8 cellular contexts compared by ENCODE assay signal in the genomic region with DNA sequence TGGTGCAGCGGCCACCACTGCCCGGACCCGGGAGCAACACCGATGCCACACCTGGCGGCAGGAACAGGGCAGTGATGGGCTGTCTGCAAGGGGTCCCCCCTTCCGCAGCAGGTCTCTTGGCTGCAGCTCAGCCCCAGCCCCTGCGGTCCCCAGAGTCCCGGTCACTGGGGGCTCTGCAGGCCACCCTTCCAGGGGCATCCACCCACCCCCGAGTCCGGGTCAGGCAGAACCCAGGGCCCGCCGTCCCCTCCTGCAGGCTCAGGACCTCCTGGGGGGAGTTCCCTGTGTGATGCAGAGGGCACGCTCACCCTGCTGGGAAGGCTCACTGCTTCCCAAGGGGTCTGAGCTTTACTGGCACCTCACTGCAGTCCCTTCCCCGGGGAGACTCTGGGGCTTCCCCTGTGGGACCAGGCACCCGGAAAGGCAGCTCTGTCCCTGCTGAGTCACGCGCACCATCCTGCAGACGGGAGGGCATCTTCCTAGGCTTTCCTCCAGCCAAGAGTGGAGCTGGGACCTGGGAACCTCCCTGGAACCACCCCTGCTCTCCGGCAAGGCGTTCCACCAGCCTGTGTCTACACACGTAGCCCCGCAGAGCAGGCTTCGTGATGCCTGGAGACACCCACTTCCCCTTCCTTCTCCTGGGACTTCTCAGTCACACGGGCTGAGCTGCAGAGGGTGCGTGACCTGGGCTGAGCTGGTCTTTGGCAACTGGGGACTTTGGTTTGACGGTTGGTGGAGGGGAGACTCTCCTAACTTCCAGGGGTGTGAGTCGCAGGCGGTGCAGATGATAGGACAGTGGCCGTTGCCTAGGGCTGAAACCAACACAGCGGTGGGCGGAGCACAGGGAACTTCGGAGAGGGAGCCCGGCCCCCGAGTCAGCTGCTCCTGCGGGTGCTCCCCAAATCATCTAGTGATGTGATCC. TPM values are rescaled to one million over a fixed set of nuclear protein-coding genes. Genes with fewer than 3 reads are reported as not detected.
DNase-seq lines count a peak whose midpoint lies in the region; ATAC-seq and TF ChIP-seq lines count a peak whose summit lies in the region.

No MANE protein-coding gene starts in this region.

- H3K4me1 ChIP-seq in liver (ENCODE audit: control insufficient read depth in 4 of 4, insufficient read depth in 4 of 4, low read length in 3 of 4) (peaks cover 9 to 34% (median 26%) of the 10 kb centered on the region in 4 donors), psoas muscle (peaks cover 6% of the 10 kb centered on the region)

- TF ChIP-seq CTCF in activated B cell treated with CpG ODN at 0.5 μM for 24 hours (IDR thresholded peaks at IDR 0.05) (no peak), liver (IDR thresholded peaks at IDR 0.05; ENCODE audit: low read depth, low read length, missing input control) (no peak), psoas muscle (IDR thresholded peaks at IDR 0.05) (no peak)

- no peaks in the 10 kb centered on the region for H3K9me3 ChIP-seq in liver (ENCODE audit: control insufficient read depth in 4 of 4, low read length in 3 of 4)
- H3K9me3 ChIP-seq in psoas muscle = no peaks in the 10 kb centered on the region

- H3K4me3 ChIP-seq in liver (ENCODE audit: low read depth in 1 of 3, low read length in 3 of 3) (no peak overlapping the region), psoas muscle (no peak overlapping the region)

- peaks cover 24% of the 10 kb centered on the region for H3K4me1 Mint-ChIP-seq in activated B cell treated with CpG ODN at 0.5 μM for 24 hours

- no peak for TF ChIP-seq POLR2A in GM18505 (IDR thresholded peaks at IDR 0.05; ENCODE audit: borderline replicate concordance, extremely low read depth, insufficient read depth, insufficient read length)

- no peak for TF ChIP-seq RAD21 in liver (IDR thresholded peaks at IDR 0.05)

- WGBS in liver = 43% methylated on average over 35 of the region's 35 CpGs
- WGBS in psoas muscle, 3 donors = 42 to 47% (median 44%) methylated on average over 35 of the region's 35 CpGs

- peak overlapping the region; percentile 67 for H3K4me3 Mint-ChIP-seq in activated B cell treated with CpG ODN at 0.5 μM for 24 hours

- no peaks in the 10 kb centered on the region for H3K9me3 Mint-ChIP-seq in activated B cell treated with CpG ODN at 0.5 μM for 24 hours

- H3K27me3 Mint-ChIP-seq in activated B cell treated with CpG ODN at 0.5 μM for 24 hours = peaks cover 16% of the 10 kb centered on the region

- CTCF ChIA-PET in activated B cell treated with CpG ODN at 0.5 μM for 24 hours (lab: Charles Lee) = interaction anchor here (0.8 to 1.8 kb wide), 3 partner anchors 73 to 134 kb away, joined by 4 to 6 read pairs (median 5); no protein-coding TSS in a partner anchor

- H3K27ac ChIP-seq in liver (ENCODE audit: low read depth in 1 of 2, low read length in 2 of 2) (peak overlapping the region; percentile 31 to 32), psoas muscle (no peak overlapping the region)

- H3K36me3 ChIP-seq in liver (ENCODE audit: control insufficient read depth in 4 of 4, insufficient read depth in 3 of 4, low read depth in 1 of 4, low read length in 3 of 4) (no peaks in the 10 kb centered on the region), psoas muscle (ENCODE audit: insufficient read depth in 1 of 2, low read depth in 1 of 2) (no peaks in the 10 kb centered on the region)

- ATAC-seq in activated B cell treated with CpG ODN at 0.5 μM for 24 hours (ENCODE audit: low read depth) = peak; percentile 92
- no peak for ATAC-seq in psoas muscle
- no peak for ATAC-seq in HG03439 (IDR thresholded peaks at IDR 0.05; ENCODE audit: unreplicated experiment)
- ATAC-seq in GM18505 (IDR thresholded peaks at IDR 0.05; ENCODE audit: unreplicated experiment) = no peak

- intact Hi-C loops in activated B cell treated with CpG ODN at 0.5 μM for 24 hours (cut with micrococcal nuclease) = loop anchor here (1.0 kb wide), 1 partner anchor 97 kb away; no protein-coding TSS in a partner anchor
- intact Hi-C loops in psoas muscle (cut with DNase I) = no loop called here

- H3K27ac Mint-ChIP-seq in activated B cell treated with CpG ODN at 0.5 μM for 24 hours = peak overlapping the region; percentile 22

- H3K9ac ChIP-seq in liver (ENCODE audit: low read depth in 1 of 2, low read length in 2 of 2) = no peak overlapping the region

- H3K27me3 ChIP-seq in liver (ENCODE audit: control insufficient read depth in 4 of 4, insufficient read depth in 4 of 4, low read length in 3 of 4) = no peaks in the 10 kb centered on the region
- H3K27me3 ChIP-seq in psoas muscle (ENCODE audit: insufficient read depth in 3 of 3, low read length in 2 of 3) = peaks cover 0 to 18% (median 3%) of the 10 kb centered on the region in 3 donors

- POLR2A ChIA-PET in activated B cell treated with CpG ODN at 0.5 μM for 24 hours (lab: Charles Lee) = interaction anchor here (0.6 to 2.2 kb wide), 7 partner anchors 32 to 562 kb away, joined by 3 to 14 read pairs (median 5); partner anchors contain the start of genes ARHGDIA, CENPX, MCRIP1 and MRPL12

- no peaks in the 10 kb centered on the region for H3K36me3 Mint-ChIP-seq in activated B cell treated with CpG ODN at 0.5 μM for 24 hours (ENCODE audit: low read depth)

- DNase-seq in NCI-H2081 (lab: John Stamatoyannopoulos, UW) = peak; percentile 29 to 53
- DNase-seq in NCI-H2081 treated with DMSO at 0.1 percent for 48 hours (lab: John Stamatoyannopoulos, UW) = no peak
- DNase-seq in LHCN-M2 (ENCODE audit: low read depth) = peak; percentile 56
- peak; percentile 53 for DNase-seq in activated B cell treated with CpG ODN at 0.5 μM for 24 hours
- DNase-seq in psoas muscle = no peak

TF ChIP-seq in liver, 16 proteins besides CTCF, POLR2A, EP300 and RAD21:
- TF ChIP-seq HNF4A (conservative IDR thresholded peaks at IDR 0.05) (peak; percentile 52 to 60), SP1 (IDR thresholded peaks at IDR 0.05) (peak; percentile 46), HNF4G (IDR thresholded peaks at IDR 0.05) (no peak), YY1 (IDR thresholded peaks at IDR 0.05) (peak; percentile 41), GABPA (IDR thresholded peaks at IDR 0.05 in 1 of 2, conservative IDR thresholded peaks at IDR 0.05 in 1 of 2) (peak in 1 of 2 donors; percentile 46), RXRA (IDR thresholded peaks at IDR 0.05) (peak; percentile 38 to 57)
- TF ChIP-seq, protein P1, sequence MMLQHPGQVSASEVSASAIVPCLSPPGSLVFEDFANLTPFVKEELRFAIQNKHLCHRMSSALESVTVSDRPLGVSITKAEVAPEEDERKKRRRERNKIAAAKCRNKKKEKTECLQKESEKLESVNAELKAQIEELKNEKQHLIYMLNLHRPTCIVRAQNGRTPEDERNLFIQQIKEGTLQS (IDR thresholded peaks at IDR 0.05) = no peak

RNA-seq across cellular contexts. Expression of gene SLC25A10, which starts 23.4 kb away (rescaled TPM):
- total RNA-seq in LHCN-M2 (2014; rRNA removed) (37.3 and 37.8 TPM in 2 replicates), activated B cell treated with CpG ODN at 0.5 μM for 24 hours (6.1 and 6.4 TPM in 2 replicates), liver (10 to 100 TPM; 19.8 to 54.6 TPM), psoas muscle (1 to 10 TPM; 2.4 to 6.3 (median 3.8) TPM)
- 13.6 TPM for polyA plus RNA-seq in LHCN-M2 (2012)
- polyA plus RNA-seq in liver (10 to 100 TPM; 36.7 to 51.2 TPM), psoas muscle (1 to 10 TPM; 5.9 to 7.0 (median 6.3) TPM)

RNA-seq across cellular contexts. Expression of gene MRPL12, which starts 32.3 kb away (rescaled TPM):
- total RNA-seq in LHCN-M2 (2014; rRNA removed) (23.4 and 31.3 TPM in 2 replicates), activated B cell treated with CpG ODN at 0.5 μM for 24 hours (68.8 and 69.8 TPM in 2 replicates), liver (10 to 100 TPM in 1 of 2 donors, 1 to 10 TPM in 1; 9.1 to 15.1 TPM), psoas muscle (100 to 1,000 TPM in 2 of 4 donors, 10 to 100 TPM in 2; 93.0 to 175 (median 104) TPM)
- polyA plus RNA-seq in LHCN-M2 (2012) = 105 TPM
- polyA plus RNA-seq in liver (100 to 1,000 TPM; 103 to 121 TPM), psoas muscle (100 to 1,000 TPM; 222 to 558 (median 242) TPM)

RNA-seq across cellular contexts. Expression of gene HGS, which starts 51.6 kb away (rescaled TPM):
- total RNA-seq in LHCN-M2 (2014; rRNA removed) (157 and 200 TPM in 2 replicates), activated B cell treated with CpG ODN at 0.5 μM for 24 hours (132 and 151 TPM in 2 replicates), liver (10 to 100 TPM; 27.6 to 31.6 TPM), psoas muscle (10 to 100 TPM; 38.6 to 74.5 (median 56.5) TPM)
- polyA plus RNA-seq in LHCN-M2 (2012) = 89.0 TPM
- polyA plus RNA-seq in liver (10 to 100 TPM; 21.8 to 28.7 TPM), psoas muscle (100 to 1,000 TPM in 2 of 3 donors, 10 to 100 TPM in 1; 62.3 to 158 (median 139) TPM)

RNA-seq across cellular contexts. Expression of gene ARL16, which starts 51.8 kb away (rescaled TPM):
- total RNA-seq in LHCN-M2 (2014; rRNA removed) = 39.6 and 42.9 TPM in 2 replicates
- polyA plus RNA-seq in LHCN-M2 (2012) = 47.5 TPM
- 30.7 and 33.3 TPM in 2 replicates for total RNA-seq in activated B cell treated with CpG ODN at 0.5 μM for 24 hours
- 10 to 100 TPM in 1 of 2 donors, 1 to 10 TPM in 1; 9.8 to 12.9 TPM for total RNA-seq in liver
- 10 to 100 TPM in 1 of 2 donors, 1 to 10 TPM in 1; 7.9 to 24.3 TPM for polyA plus RNA-seq in liver
- total RNA-seq in psoas muscle = 10 to 100 TPM in 3 of 4 donors, 1 to 10 TPM in 1; 7.8 to 15.6 (median 11.9) TPM
- 10 to 100 TPM; 23.2 to 29.3 (median 29.1) TPM for polyA plus RNA-seq in psoas muscle

Comparison
In these comparisons a context has a peak if more than half of its experiments do, and no peak if none do; other contexts are left out.
1. DNase-seq: peak in NCI-H2081 (2 of 2), LHCN-M2 (single experiment) and activated B cell treated with CpG ODN at 0.5 μM for 24 hours (single experiment); none in NCI-H2081 treated with DMSO at 0.1 percent for 48 hours (single experiment) and psoas muscle (0 of 2).